In genomic region chr1:228770779-228771223, GRCh38 we compare ENCODE assay signal across 31 cellular contexts. TPM values are rescaled to one million over a fixed set of nuclear protein-coding genes. Genes with fewer than 3 reads are reported as not detected.
DNase-seq lines count a peak whose midpoint lies in the region; TF ChIP-seq lines count a peak whose summit lies in the region.
"Had no signal": no experiment of that assay in that cellular context is flagged by ENCODE, and none has a peak within 500 bp of the region (broad histone marks: within the 10 kb centered on the region; RNA-seq: fewer than 3 reads in every experiment).

No MANE protein-coding gene starts in this region.

- 65 to 84% (median 79%) methylated on average over 5 of the region's 5 CpGs for WGBS in stomach, 5 donors

- no peak overlapping the region for H3K4me3 Mint-ChIP-seq in type B pancreatic cell
- H3K4me3 Mint-ChIP-seq: activated CD4-positive, alpha-beta memory T cell treated with anti-CD3 and anti-CD28 coated beads, Interleukin-2, amount 10 ng/mL, durations not matched to agents 7 days and 5 days; CD4-positive, alpha-beta memory T cell; IgD-negative memory B cell; naive thymus-derived CD8-positive, alpha-beta T cell; T-helper 17 cell had no signal

- TF ChIP-seq EP300 in stomach (IDR thresholded peaks at IDR 0.05): no peak

- intact Hi-C loops in stomach (cut with DNase I; ENCODE audit: low total_unique reads): no loop called here

- DNase-seq in NCI-H510A treated with DMSO at 0.1 percent for 48 hours (lab: John Stamatoyannopoulos, UW) (peak; percentile 8), NCI-H510A (lab: John Stamatoyannopoulos, UW) (no peak), NCI-H128 (lab: John Stamatoyannopoulos, UW; ENCODE audit: unreplicated experiment) (peak; percentile 33), NCI-H524 (lab: John Stamatoyannopoulos, UW) (peak; percentile 70 to 86), stomach (peak; percentile 30), SHP77 treated with DMSO at 0.1 percent for 48 hours (lab: John Stamatoyannopoulos, UW) (no peak), UCSD-AML1 (lab: John Stamatoyannopoulos, UW; ENCODE audit: unreplicated experiment) (no peak), type B pancreatic cell (ENCODE audit: extremely low spot score, unreplicated experiment) (no peak)
- DNase-seq: activated CD4-positive, alpha-beta memory T cell treated with anti-CD3 and anti-CD28 coated beads, Interleukin-2, amount 10 ng/mL, durations not matched to agents 7 days and 5 days; activated CD4-positive, alpha-beta T cell treated with anti-CD3 and anti-CD28 coated beads for 1 hour; activated CD8-positive, alpha-beta memory T cell treated with anti-CD3 and anti-CD28 coated beads, Interleukin-2, amount 50 U/mL, for 48 hours; AML-193; CD4-positive, alpha-beta memory T cell; DMS53; effector CD4-positive, alpha-beta T cell; GDM1; H7; midbrain; naive thymus-derived CD8-positive, alpha-beta T cell; NCI-H1436 treated with DMSO at 0.1 percent for 48 hours; NCI-H526; occipital lobe; T-helper 17 cell; trophoblast cell had no signal

- H3K4me1 ChIP-seq in stomach: no peaks in the 10 kb centered on the region
- H3K4me1 ChIP-seq: A549 had no signal

- no peaks in the 10 kb centered on the region for H3K36me3 ChIP-seq in stomach

- H3K9me3 ChIP-seq in stomach: no peaks in the 10 kb centered on the region
- H3K9me3 ChIP-seq: A549 had no signal

- H3K9me3 Mint-ChIP-seq in type B pancreatic cell: peaks cover 8% of the 10 kb centered on the region
- H3K9me3 Mint-ChIP-seq: activated CD4-positive, alpha-beta memory T cell treated with anti-CD3 and anti-CD28 coated beads, Interleukin-2, amount 10 ng/mL, durations not matched to agents 7 days and 5 days; activated naive CD4-positive, alpha-beta T cell treated with anti-CD3 and anti-CD28 coated beads, Interleukin-2, amount 50 U/mL, for 72 hours; activated T-helper 2 cell treated with anti-CD3 and anti-CD28 coated beads, Interferon-gamma antibody, Interleukin-2, Interleukin-4, amounts not matched to agents 10 μg/mL and 5 μg/mL and 100 μg/mL, durations not matched to agents 14 hours and 24 hours and 36 hours; IgD-negative memory B cell; naive thymus-derived CD8-positive, alpha-beta T cell had no signal

- peaks cover 36% of the 10 kb centered on the region for H3K4me1 Mint-ChIP-seq in type B pancreatic cell (ENCODE audit: unreplicated experiment)

- H3K27ac ChIP-seq in stomach: no peak overlapping the region
- H3K27ac ChIP-seq: A549, epithelial cell of prostate, skin epidermis had no signal

- H3K27ac Mint-ChIP-seq in type B pancreatic cell: no peak overlapping the region
- H3K27ac Mint-ChIP-seq: activated CD4-positive, alpha-beta memory T cell treated with anti-CD3 and anti-CD28 coated beads, Interleukin-2, amount 10 ng/mL, durations not matched to agents 7 days and 5 days; activated T-helper 2 cell treated with anti-CD3 and anti-CD28 coated beads, Interferon-gamma antibody, Interleukin-2, Interleukin-4, amounts not matched to agents 10 μg/mL and 5 μg/mL and 100 μg/mL, durations not matched to agents 14 hours and 24 hours and 36 hours; IgD-negative memory B cell; naive thymus-derived CD8-positive, alpha-beta T cell; T-helper 17 cell had no signal

- no peak overlapping the region for H3K4me3 ChIP-seq in stomach
- H3K4me3 ChIP-seq: A549, skin epidermis had no signal

- peaks cover 3% of the 10 kb centered on the region for H3K36me3 Mint-ChIP-seq in type B pancreatic cell
- H3K36me3 Mint-ChIP-seq: activated naive CD4-positive, alpha-beta T cell treated with anti-CD3 and anti-CD28 coated beads, Interleukin-2, amount 50 U/mL, for 72 hours; CD4-positive, alpha-beta memory T cell; naive thymus-derived CD8-positive, alpha-beta T cell had no signal

- no peak for TF ChIP-seq CTCF in stomach (IDR thresholded peaks at IDR 0.05)
- TF ChIP-seq CTCF in type B pancreatic cell (conservative IDR thresholded peaks at IDR 0.05): no peak

- H3K27me3 ChIP-seq in stomach: no peaks in the 10 kb centered on the region

- no peak for TF ChIP-seq POLR2A in stomach (IDR thresholded peaks at IDR 0.05)

- no peaks in the 10 kb centered on the region for H3K27me3 Mint-ChIP-seq in type B pancreatic cell
- H3K27me3 Mint-ChIP-seq: CD4-positive, alpha-beta memory T cell; T-helper 17 cell had no signal

RNA-seq across cellular contexts. Expression of gene RHOU, which starts 35.5 kb away (rescaled TPM):
- total RNA-seq in stomach (10 to 100 TPM in 4 of 5 donors, 1 to 10 TPM in 1; 1.2 to 75.5 (median 30.0) TPM), type B pancreatic cell (ENCODE audit: low replicate concordance) (81.1 and 121 TPM in 2 replicates)
- polyA plus RNA-seq in stomach: 10 to 100 TPM; 15.5 to 35.6 (median 16.9) TPM
- total RNA-seq: OCI-LY7 had no signal
- polyA plus RNA-seq: IgD-negative memory B cell had no signal

Comparison
In these comparisons a context has a peak if more than half of its experiments do, and no peak if none do; other contexts are left out.
1. DNase-seq: peak in NCI-H510A treated with DMSO at 0.1 percent for 48 hours (single experiment), NCI-H128 (single experiment), NCI-H524 (2 of 2) and stomach (single experiment); none in NCI-H510A (single experiment), SHP77 treated with DMSO at 0.1 percent for 48 hours (single experiment), UCSD-AML1 (single experiment) and type B pancreatic cell (single experiment).